Comparison of ENCODE assay signal across 10 cellular contexts in genomic region chr19:29927944-29928669, GRCh38. TPM values are rescaled to one million over a fixed set of nuclear protein-coding genes. Genes with fewer than 3 reads are reported as not detected.
DNase-seq lines count a peak whose midpoint lies in the region; ATAC-seq and TF ChIP-seq lines count a peak whose summit lies in the region.
"Had no signal": no experiment of that assay in that cellular context is flagged by ENCODE, and none has a peak within 500 bp of the region (broad histone marks: within the 10 kb centered on the region; RNA-seq: fewer than 3 reads in every experiment).

No MANE protein-coding gene starts in this region.

- H3K4me1 ChIP-seq in cardiac muscle cell (ENCODE audit: low read depth): peaks cover 6% of the 10 kb centered on the region

- no peaks in the 10 kb centered on the region for H3K27me3 ChIP-seq in cardiac muscle cell

- DNase-seq in cardiac muscle cell (ENCODE audit: low read depth in 1 of 2, low spot score in 1 of 2): peak in 1 of 2 donors; percentile 29
- DNase-seq in Right ventricle myocardium superior: no peak
- peak; percentile 60 for DNase-seq in ecto neural progenitor cell (ENCODE audit: low spot score)
- no peak for DNase-seq in NCI-H446 treated with DMSO at 0.1 percent for 48 hours (lab: John Stamatoyannopoulos, UW)
- DNase-seq in epidermal melanocyte (ENCODE audit: insufficient read length, low spot score): no peak
- DNase-seq in activated CD8-positive, alpha-beta memory T cell treated with anti-CD3 and anti-CD28 coated beads, Interleukin-2, amount 50 U/mL, for 4 hours: no peak
- DNase-seq: effector CD8-positive, alpha-beta T cell; stimulated activated CD8-positive, alpha-beta memory T cell treated with anti-CD3 and anti-CD28 coated beads, Interleukin-4, amount 100 ng/mL, for 48 hours had no signal

- no peaks in the 10 kb centered on the region for H3K9me3 ChIP-seq in cardiac muscle cell (ENCODE audit: low read depth)

- no peaks in the 10 kb centered on the region for H3K36me3 ChIP-seq in cardiac muscle cell

- TF ChIP-seq CTCF in cardiac muscle cell (IDR thresholded peaks at IDR 0.05; ENCODE audit: low read depth, low read length): no peak

- H3K27ac ChIP-seq in cardiac muscle cell: peak overlapping the region; percentile 60

- intact Hi-C loops in Right ventricle myocardium superior (cut with DNase I): no loop called here

- H3K4me3 ChIP-seq in cardiac muscle cell: no peak overlapping the region

- ATAC-seq in Right ventricle myocardium superior (ENCODE audit: poor library complexity): no peak
- peak; percentile 79 for ATAC-seq in HG03095 (IDR thresholded peaks at IDR 0.05; ENCODE audit: unreplicated experiment)
- no peak for ATAC-seq in HG03469 (IDR thresholded peaks at IDR 0.05; ENCODE audit: unreplicated experiment)

RNA-seq across cellular contexts. Expression of gene URI1, which starts 13.9 kb away (rescaled TPM):
- total RNA-seq in cardiac muscle cell (36.3 and 49.9 TPM in 2 replicates), Right ventricle myocardium superior (44.6 TPM)
- polyA plus RNA-seq in cardiac muscle cell: 49.7 and 63.7 TPM in 2 replicates
